ENCODE assay signal across 21 cellular contexts in genomic region chr17:72666519-72666874, GRCh38.
DNase-seq lines count a peak whose midpoint lies in the region; ATAC-seq and TF ChIP-seq lines count a peak whose summit lies in the region.
"Had no signal": no experiment of that assay in that cellular context is flagged by ENCODE, and none has a peak within 500 bp of the region (broad histone marks: within the 10 kb centered on the region; RNA-seq: fewer than 3 reads in every experiment).

No MANE protein-coding gene starts in this region.

- H3K27ac ChIP-seq in HUES48 (ENCODE audit: low read depth, low read length), result peak overlapping the region; percentile 3
- H3K27ac ChIP-seq: KMS-11, ovary, SK-N-MC, upper lobe of right lung had no signal

- H3K36me3 ChIP-seq in HUES48 (ENCODE audit: control insufficient read depth, insufficient read depth, low read length), result no peaks in the 10 kb centered on the region
- H3K36me3 ChIP-seq: ovary, upper lobe of right lung had no signal

- H3K4me3 ChIP-seq in AG10803 (ENCODE audit: low read length) (no peak overlapping the region), HUES48 (ENCODE audit: low read depth, low read length) (no peak overlapping the region), foreskin fibroblast (ENCODE audit: low read depth in 1 of 2, low read length in 2 of 2) (peak overlapping the region in 1 of 2 donors; percentile 30)
- H3K4me3 ChIP-seq: ovary, SK-N-MC, upper lobe of right lung had no signal

- peaks cover 19% of the 10 kb centered on the region for H3K4me1 ChIP-seq in HUES48 (ENCODE audit: control insufficient read depth, insufficient read depth, low read length)
- H3K4me1 ChIP-seq: upper lobe of right lung had no signal

- peak; percentile 6 for DNase-seq in AG10803 (ENCODE audit: low read depth)
- peak; percentile 81 for DNase-seq in NCI-H69 (lab: John Stamatoyannopoulos, UW)
- peak; percentile 26 to 55 for DNase-seq in foreskin fibroblast
- no peak for DNase-seq in CD1c-positive myeloid dendritic cell (ENCODE audit: extremely low spot score)
- no peak for DNase-seq in activated CD4-positive, CD25-positive, alpha-beta regulatory T cell treated with anti-CD3 and anti-CD28 coated beads, Interleukin-2, amount 50 U/mL, for 72 hours
- DNase-seq: activated naive CD8-positive, alpha-beta T cell treated with anti-CD3 and anti-CD28 coated beads for 36 hours; Caco-2; HCEC 1CT; immature natural killer cell; NCI-H1105 treated with DMSO at 0.1 percent for 48 hours; ovary; stimulated activated CD4-positive, alpha-beta T cell treated with anti-CD3 and anti-CD28 coated beads, Interleukin-4, amount 100 ng/mL, for 1 hour; T-helper 9 cell; upper lobe of right lung had no signal

- no peaks in the 10 kb centered on the region for H3K27me3 ChIP-seq in HUES48 (ENCODE audit: control insufficient read depth, insufficient read depth, low read length)
- H3K27me3 ChIP-seq: ovary, upper lobe of right lung had no signal

- H3K9ac ChIP-seq in HUES48 (ENCODE audit: low read depth, low read length), result no peak overlapping the region
- H3K9ac ChIP-seq: KMS-11 had no signal

- TF ChIP-seq CTCF in AG10803 (conservative IDR thresholded peaks at IDR 0.05; ENCODE audit: low read length), result no peak
- TF ChIP-seq CTCF in foreskin fibroblast (IDR thresholded peaks at IDR 0.05; ENCODE audit: low read depth, low read length), result no peak

- H3K9me3 ChIP-seq in HUES48 (ENCODE audit: control insufficient read depth, insufficient read depth, low read length), result no peaks in the 10 kb centered on the region
- H3K9me3 ChIP-seq: Caco-2, ovary, upper lobe of right lung had no signal

- ATAC-seq in HG03442 (IDR thresholded peaks at IDR 0.05; ENCODE audit: unreplicated experiment), result no peak
- no peak for ATAC-seq in GM21825 (IDR thresholded peaks at IDR 0.05; ENCODE audit: unreplicated experiment)
- ATAC-seq: activated CD4-positive, CD25-positive, alpha-beta regulatory T cell treated with anti-CD3 and anti-CD28 coated beads, Interleukin-2, amount 50 U/mL, for 24 hours; esophagus mucosa; upper lobe of right lung had no signal

Comparison
In these comparisons a context has a peak if more than half of its experiments do, and no peak if none do; other contexts are left out.
1. DNase-seq: peak in AG10803 (single experiment), NCI-H69 (single experiment) and foreskin fibroblast (2 of 2); none in CD1c-positive myeloid dendritic cell (single experiment) and activated CD4-positive, CD25-positive, alpha-beta regulatory T cell treated with anti-CD3 and anti-CD28 coated beads, Interleukin-2, amount 50 U/mL, for 72 hours (single experiment).